Comparison of ENCODE assay signal across 10 cellular contexts in genomic region chr10:110355181-110355831, GRCh38. TPM values are rescaled to one million over a fixed set of nuclear protein-coding genes. Genes with fewer than 3 reads are reported as not detected.
DNase-seq lines count a peak whose midpoint lies in the region; ATAC-seq and TF ChIP-seq lines count a peak whose summit lies in the region.
"Had no signal": no experiment of that assay in that cellular context is flagged by ENCODE, and none has a peak within 500 bp of the region (broad histone marks: within the 10 kb centered on the region; RNA-seq: fewer than 3 reads in every experiment).

No MANE protein-coding gene starts in this region.

- WGBS in esophagus squamous epithelium, 2 donors, result 63 to 74% methylated on average over 6 to 7 of the region's 8 CpGs
- 89 to 96% methylated on average over 7 to 8 of the region's 8 CpGs for WGBS in endodermal cell (ENCODE audit: insufficient coverage in 1 of 2, insufficient read length in 1 of 2), 2 experiments

- TF ChIP-seq POLR2A in GM18505 (IDR thresholded peaks at IDR 0.05; ENCODE audit: borderline replicate concordance, extremely low read depth, insufficient read depth, insufficient read length) (peak; percentile 70), esophagus squamous epithelium (IDR thresholded peaks at IDR 0.05) (no peak)

- H3K36me3 ChIP-seq in esophagus squamous epithelium, result no peaks in the 10 kb centered on the region
- H3K36me3 ChIP-seq in endodermal cell (ENCODE audit: control insufficient read depth, insufficient read depth, low read length), result no peaks in the 10 kb centered on the region
- H3K36me3 ChIP-seq: suprapubic skin had no signal

- H3K4me1 ChIP-seq in esophagus squamous epithelium, result peaks cover 12 to 77% (median 28%) of the 10 kb centered on the region in 3 donors
- peaks cover 8% of the 10 kb centered on the region for H3K4me1 ChIP-seq in endodermal cell (ENCODE audit: control insufficient read depth, insufficient read depth, low read length)

- H3K27me3 ChIP-seq in esophagus squamous epithelium (no peaks in the 10 kb centered on the region), endodermal cell (ENCODE audit: control insufficient read depth, insufficient read depth, low read length, poor library complexity, severe bottlenecking) (no peaks in the 10 kb centered on the region)
- H3K27me3 ChIP-seq: suprapubic skin had no signal

- TF ChIP-seq CTCF in esophagus squamous epithelium (IDR thresholded peaks at IDR 0.05), result no peak
- TF ChIP-seq CTCF in endodermal cell (conservative IDR thresholded peaks at IDR 0.05), result no peak

- DNase-seq in esophagus squamous epithelium (lab: John Stamatoyannopoulos, UW) (no peak), endodermal cell (no peak), NCI-H2081 treated with DMSO at 0.1 percent for 48 hours (lab: John Stamatoyannopoulos, UW) (no peak), NCI-H187 treated with DMSO at 0.1 percent for 48 hours (lab: John Stamatoyannopoulos, UW) (no peak), GOT3 (lab: John Stamatoyannopoulos, UW) (no peak)
- DNase-seq: NCI-H2029 treated with DMSO at 0.1 percent for 48 hours had no signal

- H3K4me3 Mint-ChIP-seq in IgD-negative memory B cell (peak overlapping the region; percentile 71 to 93 (median 84)), endodermal cell (no peak overlapping the region)

- H3K9ac ChIP-seq in endodermal cell (ENCODE audit: extremely low read depth, low read length, poor library complexity, severe bottlenecking), result no peak overlapping the region

- H3K4me3 ChIP-seq in esophagus squamous epithelium (no peak overlapping the region), endodermal cell (ENCODE audit: low read length) (no peak overlapping the region)
- H3K4me3 ChIP-seq: suprapubic skin had no signal

- peak; percentile 31 for ATAC-seq in GM18505 (IDR thresholded peaks at IDR 0.05; ENCODE audit: unreplicated experiment)
- peak; percentile 29 for ATAC-seq in GM21447 (IDR thresholded peaks at IDR 0.05; ENCODE audit: unreplicated experiment)

- intact Hi-C loops in esophagus squamous epithelium (cut with DNase I), result loop anchor here (5.0 kb wide), 2 partner anchors 48 to 142 kb away; partner anchors contain the start of gene DUSP5

- peak overlapping the region; percentile 93 to 96 (median 95) for H3K27ac Mint-ChIP-seq in IgD-negative memory B cell
- H3K27ac Mint-ChIP-seq in endodermal cell, result no peak overlapping the region

- H3K36me3 Mint-ChIP-seq in IgD-negative memory B cell (no peaks in the 10 kb centered on the region), endodermal cell (ENCODE audit: low read depth) (no peaks in the 10 kb centered on the region)

- peaks cover 30 to 54% (median 47%) of the 10 kb centered on the region in 3 donors for H3K4me1 Mint-ChIP-seq in IgD-negative memory B cell
- peaks cover 22% of the 10 kb centered on the region for H3K4me1 Mint-ChIP-seq in endodermal cell

- H3K27ac ChIP-seq in esophagus squamous epithelium (peak overlapping the region; percentile 67 to 87 (median 78)), endodermal cell (ENCODE audit: low read depth, low read length) (no peak overlapping the region)
- H3K27ac ChIP-seq: suprapubic skin had no signal

- H3K9me3 Mint-ChIP-seq in IgD-negative memory B cell, result no peaks in the 10 kb centered on the region
- H3K9me3 Mint-ChIP-seq in endodermal cell, result peaks cover 4% of the 10 kb centered on the region

- H3K9me3 ChIP-seq in esophagus squamous epithelium (no peaks in the 10 kb centered on the region), endodermal cell (ENCODE audit: control insufficient read depth, low read length) (peaks cover 6% of the 10 kb centered on the region)
- H3K9me3 ChIP-seq: suprapubic skin had no signal

- H3K27me3 Mint-ChIP-seq in IgD-negative memory B cell (peaks cover 11% of the 10 kb centered on the region), endodermal cell (ENCODE audit: insufficient read depth) (peaks cover 7% of the 10 kb centered on the region)

RNA-seq across cellular contexts. Expression of gene SMNDC1, which starts 50.6 kb away (rescaled TPM):
- 20.4 TPM for polyA plus RNA-seq in IgD-negative memory B cell
- 10 to 100 TPM in 2 of 4 donors, 1 to 10 TPM in 2; 9.5 to 13.9 (median 10.9) TPM for total RNA-seq in esophagus squamous epithelium
- total RNA-seq in endodermal cell, result 10 to 100 TPM; 52.9 to 65.6 TPM
- 29.0 TPM for polyA plus RNA-seq in endodermal cell (2013, experiment 1 of 2)
- 29.7 TPM for polyA plus RNA-seq in endodermal cell (2013, experiment 2 of 2)
